Comparison of ENCODE assay signal across 1 cellular context in the genomic region with DNA sequence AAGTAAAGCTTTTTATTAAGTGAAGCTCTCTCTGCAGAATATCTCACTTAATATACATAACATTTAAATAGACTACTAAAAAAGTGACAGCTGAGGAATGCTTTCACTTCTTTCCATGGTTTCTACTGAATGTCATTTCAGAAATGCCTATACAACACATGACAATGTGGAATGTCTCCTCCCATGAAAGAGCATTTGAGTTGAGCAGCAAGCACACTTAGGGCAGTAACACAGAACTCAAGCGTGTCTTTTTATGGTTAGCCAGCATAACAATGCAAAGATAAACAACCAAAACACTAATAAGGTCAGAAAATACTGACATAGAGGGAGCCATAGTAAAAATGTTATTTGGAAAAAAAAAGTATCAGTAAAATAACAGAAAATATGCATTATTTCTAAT.
TF ChIP-seq lines count a peak whose summit lies in the region.

No MANE protein-coding gene starts in this region.

TF ChIP-seq in WTC11, 78 proteins besides CTCF, POLR2A, EP300 and RAD21 (continued from another document):
- TF ChIP-seq, protein P1, sequence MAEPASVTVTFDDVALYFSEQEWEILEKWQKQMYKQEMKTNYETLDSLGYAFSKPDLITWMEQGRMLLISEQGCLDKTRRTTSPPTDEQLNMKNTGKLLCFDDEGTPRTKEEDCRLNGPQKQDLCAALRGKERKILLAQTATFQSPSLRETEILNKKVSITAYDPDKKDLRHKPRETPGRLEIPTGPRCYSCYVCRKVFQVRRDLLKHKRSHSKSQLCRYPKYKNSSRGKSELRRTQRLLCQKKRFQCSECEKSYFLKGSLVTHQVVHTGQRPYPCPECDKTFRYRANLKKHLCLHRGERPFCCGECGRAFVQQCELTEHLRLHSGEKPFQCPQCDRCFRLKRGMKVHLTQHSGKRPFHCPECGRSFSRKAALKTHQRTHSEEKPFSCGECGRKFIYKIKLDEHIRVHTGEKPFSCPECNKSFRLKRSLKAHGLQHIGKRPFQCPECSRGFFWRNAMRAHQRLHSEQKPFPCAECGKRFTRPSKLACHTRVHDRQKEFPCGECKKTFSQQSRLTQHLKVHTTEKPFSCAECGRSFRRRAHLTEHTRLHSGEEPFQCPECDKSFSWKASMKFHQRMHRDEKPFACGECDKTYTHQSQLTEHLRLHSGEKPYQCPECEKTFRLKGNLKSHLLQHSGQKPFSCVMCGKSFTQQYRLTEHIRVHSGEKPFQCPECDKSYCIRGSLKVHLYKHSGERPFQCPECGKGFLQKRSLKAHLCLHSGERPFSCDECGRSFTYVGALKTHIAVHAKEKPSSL (CRISPR knock-in tag; conservative IDR thresholded peaks at IDR 0.05) = no peak
- TF ChIP-seq MXD4 (CRISPR knock-in tag; IDR thresholded peaks at IDR 0.05; ENCODE audit: borderline replicate concordance) = no peak
- no peak for TF ChIP-seq HMGXB4 (CRISPR knock-in tag; IDR thresholded peaks at IDR 0.05)
- no peak for TF ChIP-seq NR3C1 (CRISPR knock-in tag; conservative IDR thresholded peaks at IDR 0.05; ENCODE audit: low read depth)
- no peak for TF ChIP-seq ZBTB21 (CRISPR knock-in tag; IDR thresholded peaks at IDR 0.05; ENCODE audit: borderline replicate concordance)
- TF ChIP-seq ZNF121 (CRISPR knock-in tag; IDR thresholded peaks at IDR 0.05) = no peak
- no peak for TF ChIP-seq ZNF416 (CRISPR knock-in tag; IDR thresholded peaks at IDR 0.05)
TF ChIP-seq in WTC11: peak in this region for 0.
